1 cellular context compared by ENCODE assay signal in the genomic region with DNA sequence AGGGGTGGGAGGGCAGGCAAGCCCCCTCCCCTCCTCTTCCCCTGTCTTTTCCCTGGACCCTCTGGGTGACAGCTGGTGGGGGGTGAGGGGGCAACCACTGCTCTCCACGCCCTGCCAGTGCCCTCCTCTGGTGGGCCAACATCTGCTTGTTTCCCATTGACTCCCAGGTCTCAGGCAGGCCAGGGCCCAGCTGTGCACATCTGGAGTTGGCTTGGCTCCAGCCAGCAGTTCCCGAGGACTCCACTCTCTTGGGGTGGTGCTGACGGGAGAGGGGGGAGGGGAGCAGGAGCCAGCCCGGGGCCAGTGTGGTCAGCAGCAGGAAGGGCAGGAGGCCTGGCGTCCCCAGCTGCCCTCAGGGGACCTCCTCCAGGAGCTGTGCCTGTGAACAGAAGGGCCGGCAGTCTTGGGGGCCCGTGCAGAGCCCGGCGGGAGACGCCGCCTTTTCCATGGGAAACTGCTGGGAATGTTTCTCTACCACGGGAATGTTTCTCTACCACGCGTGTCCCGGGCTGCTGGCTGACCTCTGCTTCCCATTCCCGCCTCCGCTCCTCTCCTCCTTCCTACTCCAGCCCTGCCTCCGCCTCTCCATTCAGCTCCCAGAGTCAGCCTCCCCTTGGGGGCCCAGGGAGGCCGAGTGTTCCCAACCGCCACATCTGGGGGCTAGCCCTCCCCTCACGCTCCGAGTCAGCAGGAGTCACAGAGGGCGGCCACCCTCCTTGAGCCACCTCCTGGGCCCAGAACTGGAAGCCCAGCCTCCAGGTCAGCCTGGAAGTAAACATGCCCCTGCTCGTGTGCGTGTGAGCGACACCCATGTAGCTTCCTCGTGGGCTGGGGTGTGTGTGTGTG.
A peak's percentile ranks its signal among the peaks of the same experiment; 100 is the strongest.
TF ChIP-seq lines count a peak whose summit lies in the region.

No MANE protein-coding gene starts in this region.

TF ChIP-seq in K562, 482 proteins besides CTCF, POLR2A, EP300 and RAD21 (continued from another document and continues in another):
- TF ChIP-seq, protein P1, sequence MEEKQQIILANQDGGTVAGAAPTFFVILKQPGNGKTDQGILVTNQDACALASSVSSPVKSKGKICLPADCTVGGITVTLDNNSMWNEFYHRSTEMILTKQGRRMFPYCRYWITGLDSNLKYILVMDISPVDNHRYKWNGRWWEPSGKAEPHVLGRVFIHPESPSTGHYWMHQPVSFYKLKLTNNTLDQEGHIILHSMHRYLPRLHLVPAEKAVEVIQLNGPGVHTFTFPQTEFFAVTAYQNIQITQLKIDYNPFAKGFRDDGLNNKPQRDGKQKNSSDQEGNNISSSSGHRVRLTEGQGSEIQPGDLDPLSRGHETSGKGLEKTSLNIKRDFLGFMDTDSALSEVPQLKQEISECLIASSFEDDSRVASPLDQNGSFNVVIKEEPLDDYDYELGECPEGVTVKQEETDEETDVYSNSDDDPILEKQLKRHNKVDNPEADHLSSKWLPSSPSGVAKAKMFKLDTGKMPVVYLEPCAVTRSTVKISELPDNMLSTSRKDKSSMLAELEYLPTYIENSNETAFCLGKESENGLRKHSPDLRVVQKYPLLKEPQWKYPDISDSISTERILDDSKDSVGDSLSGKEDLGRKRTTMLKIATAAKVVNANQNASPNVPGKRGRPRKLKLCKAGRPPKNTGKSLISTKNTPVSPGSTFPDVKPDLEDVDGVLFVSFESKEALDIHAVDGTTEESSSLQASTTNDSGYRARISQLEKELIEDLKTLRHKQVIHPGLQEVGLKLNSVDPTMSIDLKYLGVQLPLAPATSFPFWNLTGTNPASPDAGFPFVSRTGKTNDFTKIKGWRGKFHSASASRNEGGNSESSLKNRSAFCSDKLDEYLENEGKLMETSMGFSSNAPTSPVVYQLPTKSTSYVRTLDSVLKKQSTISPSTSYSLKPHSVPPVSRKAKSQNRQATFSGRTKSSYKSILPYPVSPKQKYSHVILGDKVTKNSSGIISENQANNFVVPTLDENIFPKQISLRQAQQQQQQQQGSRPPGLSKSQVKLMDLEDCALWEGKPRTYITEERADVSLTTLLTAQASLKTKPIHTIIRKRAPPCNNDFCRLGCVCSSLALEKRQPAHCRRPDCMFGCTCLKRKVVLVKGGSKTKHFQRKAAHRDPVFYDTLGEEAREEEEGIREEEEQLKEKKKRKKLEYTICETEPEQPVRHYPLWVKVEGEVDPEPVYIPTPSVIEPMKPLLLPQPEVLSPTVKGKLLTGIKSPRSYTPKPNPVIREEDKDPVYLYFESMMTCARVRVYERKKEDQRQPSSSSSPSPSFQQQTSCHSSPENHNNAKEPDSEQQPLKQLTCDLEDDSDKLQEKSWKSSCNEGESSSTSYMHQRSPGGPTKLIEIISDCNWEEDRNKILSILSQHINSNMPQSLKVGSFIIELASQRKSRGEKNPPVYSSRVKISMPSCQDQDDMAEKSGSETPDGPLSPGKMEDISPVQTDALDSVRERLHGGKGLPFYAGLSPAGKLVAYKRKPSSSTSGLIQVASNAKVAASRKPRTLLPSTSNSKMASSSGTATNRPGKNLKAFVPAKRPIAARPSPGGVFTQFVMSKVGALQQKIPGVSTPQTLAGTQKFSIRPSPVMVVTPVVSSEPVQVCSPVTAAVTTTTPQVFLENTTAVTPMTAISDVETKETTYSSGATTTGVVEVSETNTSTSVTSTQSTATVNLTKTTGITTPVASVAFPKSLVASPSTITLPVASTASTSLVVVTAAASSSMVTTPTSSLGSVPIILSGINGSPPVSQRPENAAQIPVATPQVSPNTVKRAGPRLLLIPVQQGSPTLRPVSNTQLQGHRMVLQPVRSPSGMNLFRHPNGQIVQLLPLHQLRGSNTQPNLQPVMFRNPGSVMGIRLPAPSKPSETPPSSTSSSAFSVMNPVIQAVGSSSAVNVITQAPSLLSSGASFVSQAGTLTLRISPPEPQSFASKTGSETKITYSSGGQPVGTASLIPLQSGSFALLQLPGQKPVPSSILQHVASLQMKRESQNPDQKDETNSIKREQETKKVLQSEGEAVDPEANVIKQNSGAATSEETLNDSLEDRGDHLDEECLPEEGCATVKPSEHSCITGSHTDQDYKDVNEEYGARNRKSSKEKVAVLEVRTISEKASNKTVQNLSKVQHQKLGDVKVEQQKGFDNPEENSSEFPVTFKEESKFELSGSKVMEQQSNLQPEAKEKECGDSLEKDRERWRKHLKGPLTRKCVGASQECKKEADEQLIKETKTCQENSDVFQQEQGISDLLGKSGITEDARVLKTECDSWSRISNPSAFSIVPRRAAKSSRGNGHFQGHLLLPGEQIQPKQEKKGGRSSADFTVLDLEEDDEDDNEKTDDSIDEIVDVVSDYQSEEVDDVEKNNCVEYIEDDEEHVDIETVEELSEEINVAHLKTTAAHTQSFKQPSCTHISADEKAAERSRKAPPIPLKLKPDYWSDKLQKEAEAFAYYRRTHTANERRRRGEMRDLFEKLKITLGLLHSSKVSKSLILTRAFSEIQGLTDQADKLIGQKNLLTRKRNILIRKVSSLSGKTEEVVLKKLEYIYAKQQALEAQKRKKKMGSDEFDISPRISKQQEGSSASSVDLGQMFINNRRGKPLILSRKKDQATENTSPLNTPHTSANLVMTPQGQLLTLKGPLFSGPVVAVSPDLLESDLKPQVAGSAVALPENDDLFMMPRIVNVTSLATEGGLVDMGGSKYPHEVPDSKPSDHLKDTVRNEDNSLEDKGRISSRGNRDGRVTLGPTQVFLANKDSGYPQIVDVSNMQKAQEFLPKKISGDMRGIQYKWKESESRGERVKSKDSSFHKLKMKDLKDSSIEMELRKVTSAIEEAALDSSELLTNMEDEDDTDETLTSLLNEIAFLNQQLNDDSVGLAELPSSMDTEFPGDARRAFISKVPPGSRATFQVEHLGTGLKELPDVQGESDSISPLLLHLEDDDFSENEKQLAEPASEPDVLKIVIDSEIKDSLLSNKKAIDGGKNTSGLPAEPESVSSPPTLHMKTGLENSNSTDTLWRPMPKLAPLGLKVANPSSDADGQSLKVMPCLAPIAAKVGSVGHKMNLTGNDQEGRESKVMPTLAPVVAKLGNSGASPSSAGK (IDR thresholded peaks at IDR 0.05): peak; percentile 16; the same call in 1 of the 2 replicates
- TF ChIP-seq ZNF311 (CRISPR knock-in tag; IDR thresholded peaks at IDR 0.05) (no peak), FOSL1 (tag; conservative IDR thresholded peaks at IDR 0.05) (no peak), BRD4 (IDR thresholded peaks at IDR 0.05) (peak; percentile 24; the same call in 1 of the 2 replicates), GABPB1 (CRISPR knock-in tag; IDR thresholded peaks at IDR 0.05) (0 out of 2 replicates have a peak, but pooled peaks have one; percentile 22), BRCA1 (IDR thresholded peaks at IDR 0.05) (no peak), BRCA1 (CRISPR knock-in tag; IDR thresholded peaks at IDR 0.05) (no peak), ZNF224 (CRISPR knock-in tag; IDR thresholded peaks at IDR 0.05) (no peak), RBFOX2 (IDR thresholded peaks at IDR 0.05; ENCODE audit: low read depth, low read length) (peak; percentile 68), ZNF589 (CRISPR knock-in tag; IDR thresholded peaks at IDR 0.05; ENCODE audit: low read depth) (peak; percentile 82), ATF7 (IDR thresholded peaks at IDR 0.05) (peak; percentile 23; the same call in 1 of the 2 replicates), ZNF239 (CRISPR knock-in tag; IDR thresholded peaks at IDR 0.05) (no peak), MAFF (IDR thresholded peaks at IDR 0.05; ENCODE audit: low read length) (no peak), DACH1 (IDR thresholded peaks at IDR 0.05; ENCODE audit: partially characterized antibody) (peak; percentile 84), CHCHD3 (CRISPR knock-in tag; IDR thresholded peaks at IDR 0.05) (no peak), LEF1 (IDR thresholded peaks at IDR 0.05) (0 out of 2 replicates have a peak, but pooled peaks have one; percentile 60), ZNF41 (CRISPR knock-in tag; conservative IDR thresholded peaks at IDR 0.05) (no peak), ZKSCAN8 (CRISPR knock-in tag; IDR thresholded peaks at IDR 0.05) (no peak), ETS2 (tag; IDR thresholded peaks at IDR 0.05; ENCODE audit: borderline replicate concordance, poor library complexity, severe bottlenecking) (no peak), ZNF197 (CRISPR knock-in tag; IDR thresholded peaks at IDR 0.05; ENCODE audit: low read depth) (no peak), SMARCB1 (IDR thresholded peaks at IDR 0.05; ENCODE audit: insufficient read length, low read depth) (no peak), MECOM (CRISPR knock-in tag; IDR thresholded peaks at IDR 0.05) (no peak), PCBP1 (IDR thresholded peaks at IDR 0.05; ENCODE audit: low read depth, low read length, poor library complexity, severe bottlenecking) (peak; percentile 79), POLR2G (IDR thresholded peaks at IDR 0.05; ENCODE audit: low read depth, low read length) (peak; percentile 74)
- TF ChIP-seq, protein P2, sequence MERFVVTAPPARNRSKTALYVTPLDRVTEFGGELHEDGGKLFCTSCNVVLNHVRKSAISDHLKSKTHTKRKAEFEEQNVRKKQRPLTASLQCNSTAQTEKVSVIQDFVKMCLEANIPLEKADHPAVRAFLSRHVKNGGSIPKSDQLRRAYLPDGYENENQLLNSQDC (CRISPR knock-in tag; IDR thresholded peaks at IDR 0.05): no peak
- TF ChIP-seq, protein P3, sequence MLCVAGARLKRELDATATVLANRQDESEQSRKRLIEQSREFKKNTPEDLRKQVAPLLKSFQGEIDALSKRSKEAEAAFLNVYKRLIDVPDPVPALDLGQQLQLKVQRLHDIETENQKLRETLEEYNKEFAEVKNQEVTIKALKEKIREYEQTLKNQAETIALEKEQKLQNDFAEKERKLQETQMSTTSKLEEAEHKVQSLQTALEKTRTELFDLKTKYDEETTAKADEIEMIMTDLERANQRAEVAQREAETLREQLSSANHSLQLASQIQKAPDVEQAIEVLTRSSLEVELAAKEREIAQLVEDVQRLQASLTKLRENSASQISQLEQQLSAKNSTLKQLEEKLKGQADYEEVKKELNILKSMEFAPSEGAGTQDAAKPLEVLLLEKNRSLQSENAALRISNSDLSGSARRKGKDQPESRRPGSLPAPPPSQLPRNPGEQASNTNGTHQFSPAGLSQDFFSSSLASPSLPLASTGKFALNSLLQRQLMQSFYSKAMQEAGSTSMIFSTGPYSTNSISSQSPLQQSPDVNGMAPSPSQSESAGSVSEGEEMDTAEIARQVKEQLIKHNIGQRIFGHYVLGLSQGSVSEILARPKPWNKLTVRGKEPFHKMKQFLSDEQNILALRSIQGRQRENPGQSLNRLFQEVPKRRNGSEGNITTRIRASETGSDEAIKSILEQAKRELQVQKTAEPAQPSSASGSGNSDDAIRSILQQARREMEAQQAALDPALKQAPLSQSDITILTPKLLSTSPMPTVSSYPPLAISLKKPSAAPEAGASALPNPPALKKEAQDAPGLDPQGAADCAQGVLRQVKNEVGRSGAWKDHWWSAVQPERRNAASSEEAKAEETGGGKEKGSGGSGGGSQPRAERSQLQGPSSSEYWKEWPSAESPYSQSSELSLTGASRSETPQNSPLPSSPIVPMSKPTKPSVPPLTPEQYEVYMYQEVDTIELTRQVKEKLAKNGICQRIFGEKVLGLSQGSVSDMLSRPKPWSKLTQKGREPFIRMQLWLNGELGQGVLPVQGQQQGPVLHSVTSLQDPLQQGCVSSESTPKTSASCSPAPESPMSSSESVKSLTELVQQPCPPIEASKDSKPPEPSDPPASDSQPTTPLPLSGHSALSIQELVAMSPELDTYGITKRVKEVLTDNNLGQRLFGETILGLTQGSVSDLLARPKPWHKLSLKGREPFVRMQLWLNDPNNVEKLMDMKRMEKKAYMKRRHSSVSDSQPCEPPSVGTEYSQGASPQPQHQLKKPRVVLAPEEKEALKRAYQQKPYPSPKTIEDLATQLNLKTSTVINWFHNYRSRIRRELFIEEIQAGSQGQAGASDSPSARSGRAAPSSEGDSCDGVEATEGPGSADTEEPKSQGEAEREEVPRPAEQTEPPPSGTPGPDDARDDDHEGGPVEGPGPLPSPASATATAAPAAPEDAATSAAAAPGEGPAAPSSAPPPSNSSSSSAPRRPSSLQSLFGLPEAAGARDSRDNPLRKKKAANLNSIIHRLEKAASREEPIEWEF (CRISPR knock-in tag; IDR thresholded peaks at IDR 0.05): peak; percentile 81; the same call in 1 of the 2 replicates
- TF ChIP-seq, protein P4, sequence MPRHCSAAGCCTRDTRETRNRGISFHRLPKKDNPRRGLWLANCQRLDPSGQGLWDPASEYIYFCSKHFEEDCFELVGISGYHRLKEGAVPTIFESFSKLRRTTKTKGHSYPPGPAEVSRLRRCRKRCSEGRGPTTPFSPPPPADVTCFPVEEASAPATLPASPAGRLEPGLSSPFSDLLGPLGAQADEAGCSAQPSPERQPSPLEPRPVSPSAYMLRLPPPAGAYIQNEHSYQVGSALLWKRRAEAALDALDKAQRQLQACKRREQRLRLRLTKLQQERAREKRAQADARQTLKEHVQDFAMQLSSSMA (CRISPR knock-in tag; IDR thresholded peaks at IDR 0.05): no peak
- TF ChIP-seq, protein P5, sequence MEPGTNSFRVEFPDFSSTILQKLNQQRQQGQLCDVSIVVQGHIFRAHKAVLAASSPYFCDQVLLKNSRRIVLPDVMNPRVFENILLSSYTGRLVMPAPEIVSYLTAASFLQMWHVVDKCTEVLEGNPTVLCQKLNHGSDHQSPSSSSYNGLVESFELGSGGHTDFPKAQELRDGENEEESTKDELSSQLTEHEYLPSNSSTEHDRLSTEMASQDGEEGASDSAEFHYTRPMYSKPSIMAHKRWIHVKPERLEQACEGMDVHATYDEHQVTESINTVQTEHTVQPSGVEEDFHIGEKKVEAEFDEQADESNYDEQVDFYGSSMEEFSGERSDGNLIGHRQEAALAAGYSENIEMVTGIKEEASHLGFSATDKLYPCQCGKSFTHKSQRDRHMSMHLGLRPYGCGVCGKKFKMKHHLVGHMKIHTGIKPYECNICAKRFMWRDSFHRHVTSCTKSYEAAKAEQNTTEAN (CRISPR knock-in tag; IDR thresholded peaks at IDR 0.05): no peak
- TF ChIP-seq, protein P6, sequence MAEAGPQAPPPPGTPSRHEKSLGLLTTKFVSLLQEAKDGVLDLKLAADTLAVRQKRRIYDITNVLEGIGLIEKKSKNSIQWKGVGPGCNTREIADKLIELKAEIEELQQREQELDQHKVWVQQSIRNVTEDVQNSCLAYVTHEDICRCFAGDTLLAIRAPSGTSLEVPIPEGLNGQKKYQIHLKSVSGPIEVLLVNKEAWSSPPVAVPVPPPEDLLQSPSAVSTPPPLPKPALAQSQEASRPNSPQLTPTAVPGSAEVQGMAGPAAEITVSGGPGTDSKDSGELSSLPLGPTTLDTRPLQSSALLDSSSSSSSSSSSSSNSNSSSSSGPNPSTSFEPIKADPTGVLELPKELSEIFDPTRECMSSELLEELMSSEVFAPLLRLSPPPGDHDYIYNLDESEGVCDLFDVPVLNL (CRISPR knock-in tag; IDR thresholded peaks at IDR 0.05; ENCODE audit: low read depth): no peak
